Comparison of ENCODE assay signal across 8 cellular contexts in the genomic region with DNA sequence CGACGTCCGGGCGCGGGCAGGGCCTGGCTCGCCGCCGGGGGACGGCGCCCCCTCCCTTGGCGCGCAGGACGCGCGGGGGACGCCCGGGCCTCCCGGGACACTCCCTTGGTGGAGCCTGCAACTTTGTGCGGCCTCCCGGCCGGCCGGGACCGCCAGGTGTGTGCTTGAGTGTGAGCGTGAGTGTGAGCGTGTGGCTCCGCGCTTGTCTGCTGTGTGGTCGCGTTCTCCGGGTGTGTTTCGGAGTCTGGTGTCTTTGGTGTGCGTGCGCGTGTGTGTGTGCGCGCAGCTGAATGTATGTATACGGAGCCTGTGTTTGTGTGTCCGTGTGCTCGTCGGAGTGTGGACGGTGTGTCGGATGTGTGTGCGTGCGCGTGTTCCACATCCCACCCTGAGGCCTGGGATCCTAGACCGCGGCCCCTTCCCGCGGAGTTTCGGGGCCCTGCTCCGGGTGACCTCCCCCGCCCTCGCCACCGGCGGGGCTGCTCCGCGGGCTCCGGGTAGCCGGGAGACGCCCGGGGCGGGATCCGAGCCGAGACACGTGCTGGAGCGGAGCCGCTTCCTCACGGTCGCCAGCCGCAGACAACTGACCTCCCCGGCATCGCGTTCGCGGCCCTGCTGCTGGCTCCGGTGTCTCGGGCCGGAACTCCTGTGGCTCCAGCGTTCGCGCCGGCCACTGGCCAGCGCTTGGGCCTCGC. TPM values are rescaled to one million over a fixed set of nuclear protein-coding genes. Genes with fewer than 3 reads are reported as not detected.
DNase-seq lines count a peak whose midpoint lies in the region; ATAC-seq and TF ChIP-seq lines count a peak whose summit lies in the region.

No MANE protein-coding gene starts in this region.

- 0 out of 2 replicates have a peak, but pooled peaks have one; percentile 2 for TF ChIP-seq CTCF in 22Rv1 (IDR thresholded peaks at IDR 0.05)
- no peak for TF ChIP-seq CTCF in GM23338 (conservative IDR thresholded peaks at IDR 0.05; ENCODE audit: low read depth in 2 of 2)
- TF ChIP-seq CTCF in right atrium auricular region (IDR thresholded peaks at IDR 0.05) = no peak
- TF ChIP-seq CTCF in retinal pigment epithelial cell (conservative IDR thresholded peaks at IDR 0.05; ENCODE audit: low read depth, low read length) = no peak

- peaks cover 6% of the 10 kb centered on the region; the same call in 2 of the 3 replicates for H3K9me3 Mint-ChIP-seq in GM23338
- no peaks in the 10 kb centered on the region for H3K9me3 Mint-ChIP-seq in activated naive CD4-positive, alpha-beta T cell treated with anti-CD3 and anti-CD28 coated beads, Interleukin-2, amount 50 U/mL, for 24 hours

- H2AFZ ChIP-seq in GM23338 = peak overlapping the region; percentile 96

- peaks cover 10% of the 10 kb centered on the region; the same call in 1 of the 2 replicates for H3K79me2 ChIP-seq in GM23338 (replicated peaks; ENCODE audit: insufficient read depth)

- ATAC-seq in GM23338 (peak; percentile 23), GM21390 (IDR thresholded peaks at IDR 0.05; ENCODE audit: unreplicated experiment) (no peak)

- H3K27me3 Mint-ChIP-seq in GM23338 (ENCODE audit: insufficient read depth, low read depth, poor library complexity) = peaks cover 50% of the 10 kb centered on the region
- H3K27me3 Mint-ChIP-seq in activated naive CD4-positive, alpha-beta T cell treated with anti-CD3 and anti-CD28 coated beads, Interleukin-2, amount 50 U/mL, for 24 hours = peaks cover 35% of the 10 kb centered on the region

- peak overlapping the region; percentile 96 for H3K4me2 ChIP-seq in GM23338

- H3K4me1 Mint-ChIP-seq in GM23338 = peaks cover 33% of the 10 kb centered on the region
- peaks cover 18% of the 10 kb centered on the region for H3K4me1 Mint-ChIP-seq in activated naive CD4-positive, alpha-beta T cell treated with anti-CD3 and anti-CD28 coated beads, Interleukin-2, amount 50 U/mL, for 24 hours

- H3K27ac ChIP-seq in 22Rv1 = peak overlapping the region; percentile 64
- H3K27ac ChIP-seq in GM23338 (ENCODE audit: low read depth) = no peak overlapping the region
- peak overlapping the region; percentile 55 to 73 for H3K27ac ChIP-seq in right atrium auricular region

- no peaks in the 10 kb centered on the region for H3K9me3 ChIP-seq in right atrium auricular region

- H3K4me3 ChIP-seq in GM23338 (peak overlapping the region; percentile 72), right atrium auricular region (peak overlapping the region; percentile 56 to 73), retinal pigment epithelial cell (ENCODE audit: low read length) (peak overlapping the region; percentile 58)

- peak overlapping the region; percentile 87 for H3K4me3 Mint-ChIP-seq in GM23338
- peak overlapping the region; percentile 79 for H3K4me3 Mint-ChIP-seq in activated naive CD4-positive, alpha-beta T cell treated with anti-CD3 and anti-CD28 coated beads, Interleukin-2, amount 50 U/mL, for 24 hours

- H3K27ac Mint-ChIP-seq in GM23338 = no peak overlapping the region
- H3K27ac Mint-ChIP-seq in activated naive CD4-positive, alpha-beta T cell treated with anti-CD3 and anti-CD28 coated beads, Interleukin-2, amount 50 U/mL, for 24 hours = no peak overlapping the region

- peaks cover 22% of the 10 kb centered on the region for H3K4me1 ChIP-seq in GM23338 (ENCODE audit: insufficient read depth)
- peaks cover 0 to 21% of the 10 kb centered on the region in 2 donors for H3K4me1 ChIP-seq in right atrium auricular region

- H3K36me3 ChIP-seq in GM23338 (ENCODE audit: insufficient read depth) = no peaks in the 10 kb centered on the region
- no peaks in the 10 kb centered on the region for H3K36me3 ChIP-seq in right atrium auricular region

- no peaks in the 10 kb centered on the region; the same call in 1 of the 2 replicates for H4K20me1 ChIP-seq in GM23338 (replicated peaks; ENCODE audit: insufficient read depth)

- DNase-seq in GM23338 (ENCODE audit: low spot score) (peak; percentile 75), right atrium auricular region (ENCODE audit: low spot score) (peak; percentile 63), retinal pigment epithelial cell (ENCODE audit: low read depth) (no peak), NCI-H1436 treated with DMSO at 0.1 percent for 48 hours (lab: John Stamatoyannopoulos, UW) (no peak), SK-N-DZ (ENCODE audit: low spot score) (no peak)

- H3K27me3 ChIP-seq in GM23338 (ENCODE audit: insufficient read depth) = peaks cover 45% of the 10 kb centered on the region
- H3K27me3 ChIP-seq in right atrium auricular region = no peaks in the 10 kb centered on the region

- no peaks in the 10 kb centered on the region for H3K9me2 ChIP-seq in GM23338 (ENCODE audit: insufficient read depth)

- H3K36me3 Mint-ChIP-seq in GM23338 (ENCODE audit: low read depth) = peaks cover 6% of the 10 kb centered on the region; the same call in 1 of the 3 replicates
- H3K36me3 Mint-ChIP-seq in activated naive CD4-positive, alpha-beta T cell treated with anti-CD3 and anti-CD28 coated beads, Interleukin-2, amount 50 U/mL, for 24 hours = no peaks in the 10 kb centered on the region

- H3F3A ChIP-seq in GM23338 (replicated peaks; ENCODE audit: low read depth) = peaks cover 18% of the 10 kb centered on the region

TF ChIP-seq in GM23338, 12 proteins besides CTCF, POLR2A, EP300 and RAD21:
- no peak for TF ChIP-seq NANOG (IDR thresholded peaks at IDR 0.05; ENCODE audit: borderline replicate concordance)
- peak; percentile 72 for TF ChIP-seq EZH2 (IDR thresholded peaks at IDR 0.05; ENCODE audit: low read depth, unreplicated experiment)

RNA-seq across cellular contexts. Expression of a gene that starts 1.7 kb away (rescaled TPM):
- 69.6 and 105 TPM in 2 replicates for total RNA-seq in GM23338 (2014; rRNA removed; shearing (Covaris generic))
- polyA plus RNA-seq in GM23338 (2016; fragmentation: Nextera tagmentation; extraction: Ambion mirVana) = 7.9 and 8.0 TPM in 2 replicates
- total RNA-seq in right atrium auricular region = 10 to 100 TPM; 15.9 to 22.4 TPM
- polyA plus RNA-seq in SK-N-DZ (2014; cell fraction: cytosol; rRNA removed) = 8.8 and 12.8 TPM in 2 replicates
- polyA plus RNA-seq in SK-N-DZ (2014; cell fraction: nucleus; rRNA removed) = 14.7 and 30.1 TPM in 2 replicates

RNA-seq across cellular contexts. Expression of a gene that starts 7.3 kb away (rescaled TPM):
- total RNA-seq in GM23338 (2014; rRNA removed; shearing (Covaris generic)) = 14.3 and 25.7 TPM in 2 replicates
- 29.4 and 32.3 TPM in 2 replicates for polyA plus RNA-seq in GM23338 (2016; fragmentation: Nextera tagmentation; extraction: Ambion mirVana)
- 10 to 100 TPM; 18.4 to 24.3 TPM for total RNA-seq in right atrium auricular region
- polyA plus RNA-seq in SK-N-DZ (2014; cell fraction: cytosol; rRNA removed) = 20.2 and 32.6 TPM in 2 replicates
- polyA plus RNA-seq in SK-N-DZ (2014; cell fraction: nucleus; rRNA removed) = 19.5 and 31.2 TPM in 2 replicates

RNA-seq across cellular contexts. Expression of a gene that starts 56.4 kb away (rescaled TPM):
- total RNA-seq in GM23338 (2014; rRNA removed; shearing (Covaris generic)) = 54.4 and 58.4 TPM in 2 replicates
- polyA plus RNA-seq in GM23338 (2016; fragmentation: Nextera tagmentation; extraction: Ambion mirVana) = 98.3 and 98.8 TPM in 2 replicates
- total RNA-seq in right atrium auricular region = 10 to 100 TPM; 44.2 to 48.1 TPM
- polyA plus RNA-seq in SK-N-DZ (2014; cell fraction: cytosol; rRNA removed) = 34.8 and 42.6 TPM in 2 replicates
- 32.7 and 42.1 TPM in 2 replicates for polyA plus RNA-seq in SK-N-DZ (2014; cell fraction: nucleus; rRNA removed)

Comparison
In these comparisons a context has a peak if more than half of its experiments do, and no peak if none do; other contexts are left out.
1. DNase-seq: peak in GM23338 (single experiment) and right atrium auricular region (single experiment); none in retinal pigment epithelial cell (single experiment), NCI-H1436 treated with DMSO at 0.1 percent for 48 hours (single experiment) and SK-N-DZ (single experiment).
2. Peak in every context shown above with its lines, with median percentiles within 50 percentile points of each other: H3K4me3 ChIP-seq.